In genomic region chr3:45665101-45665572, GRCh38 we compare ENCODE assay signal across 8 cellular contexts. TPM values are rescaled to one million over a fixed set of nuclear protein-coding genes. Genes with fewer than 3 reads are reported as not detected.
DNase-seq lines count a peak whose midpoint lies in the region; ATAC-seq and TF ChIP-seq lines count a peak whose summit lies in the region.

No MANE protein-coding gene starts in this region.

- WGBS in sigmoid colon, 2 donors: 60 to 68% methylated on average over 9 of the region's 9 CpGs

- TF ChIP-seq EP300 in sigmoid colon (IDR thresholded peaks at IDR 0.05): no peak

- peak overlapping the region; percentile 64 for H3K27ac ChIP-seq in neutrophil
- H3K27ac ChIP-seq in sigmoid colon: peak overlapping the region in 1 of 4 donors; percentile 19

- no peaks in the 10 kb centered on the region for H3K9me3 ChIP-seq in neutrophil
- no peaks in the 10 kb centered on the region for H3K9me3 ChIP-seq in sigmoid colon

- H3K36me3 ChIP-seq in neutrophil (no peaks in the 10 kb centered on the region), sigmoid colon (peaks cover 0 to 17% (median 0%) of the 10 kb centered on the region in 4 donors)

- TF ChIP-seq CTCF in neutrophil (IDR thresholded peaks at IDR 0.05) (peak; percentile 47), sigmoid colon (IDR thresholded peaks at IDR 0.05) (peak in 2 of 4 experiments; percentile 32 to 35)

- TF ChIP-seq POLR2A in sigmoid colon (IDR thresholded peaks at IDR 0.05): no peak

- peak; percentile 47 for DNase-seq in SIG-M5 treated with dmso at 0.1 percent for 504 hours (lab: John Stamatoyannopoulos, UW; ENCODE audit: unreplicated experiment)
- no peak for DNase-seq in SIG-M5 (lab: John Stamatoyannopoulos, UW)
- peak; percentile 53 for DNase-seq in NCI-H2227 treated with DMSO at 0.1 percent for 48 hours (lab: John Stamatoyannopoulos, UW)
- DNase-seq in activated CD8-positive, alpha-beta memory T cell treated with anti-CD3 and anti-CD28 coated beads, Interleukin-2, amount 50 U/mL, for 4 hours: peak; percentile 45
- no peak for DNase-seq in sigmoid colon

- H3K4me3 ChIP-seq in neutrophil (ENCODE audit: low read depth in 1 of 2, low read length in 1 of 2) (peak overlapping the region; percentile 47 to 60), sigmoid colon (peak overlapping the region in 2 of 4 donors; percentile 15 to 34)

- no peaks in the 10 kb centered on the region for H3K27me3 ChIP-seq in neutrophil
- no peaks in the 10 kb centered on the region for H3K27me3 ChIP-seq in sigmoid colon

- ATAC-seq in esophagus mucosa (peak; percentile 38), HG02642 (IDR thresholded peaks at IDR 0.05; ENCODE audit: poor library complexity, unreplicated experiment) (no peak)

- H3K4me1 ChIP-seq in neutrophil (ENCODE audit: control insufficient read depth in 1 of 2, insufficient read depth in 1 of 2, low read depth in 1 of 2, low read length in 1 of 2) (peaks cover 14 to 15% of the 10 kb centered on the region in 2 experiments), sigmoid colon (peaks cover 0 to 43% (median 29%) of the 10 kb centered on the region in 4 donors)

- intact Hi-C loops in sigmoid colon (cut with DNase I): no loop called here

RNA-seq across cellular contexts. Expression of gene SACM1L, which starts 24.1 kb away (rescaled TPM):
- total RNA-seq in esophagus mucosa (22.8 TPM), sigmoid colon (10 to 100 TPM; 38.5 to 44.6 (median 40.4) TPM)
- 10 to 100 TPM; 21.6 to 36.3 (median 23.7) TPM for polyA plus RNA-seq in sigmoid colon

Comparison
In these comparisons a context has a peak if more than half of its experiments do, and no peak if none do; other contexts are left out.
1. DNase-seq: peak in SIG-M5 treated with dmso at 0.1 percent for 504 hours (single experiment), NCI-H2227 treated with DMSO at 0.1 percent for 48 hours (single experiment) and activated CD8-positive, alpha-beta memory T cell treated with anti-CD3 and anti-CD28 coated beads, Interleukin-2, amount 50 U/mL, for 4 hours (single experiment); none in SIG-M5 (single experiment) and sigmoid colon (single experiment).